ENCODE assay signal across 1 cellular context in the genomic region with DNA sequence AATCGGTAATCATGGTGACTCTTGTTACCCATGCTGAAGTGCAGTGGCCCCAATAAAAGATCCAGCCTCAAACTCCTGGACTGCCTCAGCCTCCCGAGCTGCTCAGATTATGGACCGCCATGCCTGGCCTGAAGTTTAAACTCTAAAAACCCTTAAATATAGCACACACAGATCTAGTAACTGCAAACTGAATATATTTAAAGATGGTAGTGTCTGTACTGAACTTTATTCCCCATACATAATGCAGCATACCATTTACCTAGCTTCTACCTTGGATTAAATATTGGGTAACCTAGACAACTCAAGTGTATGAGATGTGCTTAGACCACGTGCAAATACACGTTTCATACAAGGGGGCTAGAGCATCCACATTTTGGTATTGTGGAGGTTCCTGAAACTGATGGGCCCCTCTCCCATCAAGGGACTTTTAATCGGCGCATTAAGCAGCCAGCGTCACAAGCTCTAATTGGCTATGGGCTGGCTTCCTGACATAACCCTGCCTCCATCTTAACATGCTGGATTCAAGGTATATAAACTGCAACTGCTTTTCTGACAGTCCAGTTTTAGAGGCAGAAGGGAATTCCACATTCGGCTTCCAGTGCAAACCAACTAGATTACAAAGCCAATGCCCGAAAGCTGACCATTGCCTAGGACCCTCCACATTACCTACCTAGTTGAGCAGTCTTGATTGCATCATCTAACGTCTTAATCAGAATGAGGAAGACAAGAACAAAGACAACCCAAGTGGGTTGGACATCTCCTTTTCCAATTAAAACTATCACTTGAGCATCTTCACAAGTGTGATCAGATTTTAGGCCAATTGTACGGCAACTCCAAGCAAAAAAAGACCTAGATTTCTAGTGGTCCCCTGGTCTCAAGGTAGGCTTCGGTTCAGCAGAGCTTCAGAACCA.
A peak's percentile ranks its signal among the peaks of the same experiment; 100 is the strongest.
TF ChIP-seq lines count a peak whose summit lies in the region.

No MANE protein-coding gene starts in this region.

TF ChIP-seq in K562, 482 proteins besides CTCF, POLR2A, EP300 and RAD21 (continued from another document and continues in another):
- TF ChIP-seq, protein P1, sequence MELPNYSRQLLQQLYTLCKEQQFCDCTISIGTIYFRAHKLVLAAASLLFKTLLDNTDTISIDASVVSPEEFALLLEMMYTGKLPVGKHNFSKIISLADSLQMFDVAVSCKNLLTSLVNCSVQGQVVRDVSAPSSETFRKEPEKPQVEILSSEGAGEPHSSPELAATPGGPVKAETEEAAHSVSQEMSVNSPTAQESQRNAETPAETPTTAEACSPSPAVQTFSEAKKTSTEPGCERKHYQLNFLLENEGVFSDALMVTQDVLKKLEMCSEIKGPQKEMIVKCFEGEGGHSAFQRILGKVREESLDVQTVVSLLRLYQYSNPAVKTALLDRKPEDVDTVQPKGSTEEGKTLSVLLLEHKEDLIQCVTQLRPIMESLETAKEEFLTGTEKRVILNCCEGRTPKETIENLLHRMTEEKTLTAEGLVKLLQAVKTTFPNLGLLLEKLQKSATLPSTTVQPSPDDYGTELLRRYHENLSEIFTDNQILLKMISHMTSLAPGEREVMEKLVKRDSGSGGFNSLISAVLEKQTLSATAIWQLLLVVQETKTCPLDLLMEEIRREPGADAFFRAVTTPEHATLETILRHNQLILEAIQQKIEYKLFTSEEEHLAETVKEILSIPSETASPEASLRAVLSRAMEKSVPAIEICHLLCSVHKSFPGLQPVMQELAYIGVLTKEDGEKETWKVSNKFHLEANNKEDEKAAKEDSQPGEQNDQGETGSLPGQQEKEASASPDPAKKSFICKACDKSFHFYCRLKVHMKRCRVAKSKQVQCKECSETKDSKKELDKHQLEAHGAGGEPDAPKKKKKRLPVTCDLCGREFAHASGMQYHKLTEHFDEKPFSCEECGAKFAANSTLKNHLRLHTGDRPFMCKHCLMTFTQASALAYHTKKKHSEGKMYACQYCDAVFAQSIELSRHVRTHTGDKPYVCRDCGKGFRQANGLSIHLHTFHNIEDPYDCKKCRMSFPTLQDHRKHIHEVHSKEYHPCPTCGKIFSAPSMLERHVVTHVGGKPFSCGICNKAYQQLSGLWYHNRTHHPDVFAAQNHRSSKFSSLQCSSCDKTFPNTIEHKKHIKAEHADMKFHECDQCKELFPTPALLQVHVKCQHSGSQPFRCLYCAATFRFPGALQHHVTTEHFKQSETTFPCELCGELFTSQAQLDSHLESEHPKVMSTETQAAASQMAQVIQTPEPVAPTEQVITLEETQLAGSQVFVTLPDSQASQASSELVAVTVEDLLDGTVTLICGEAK (IDR thresholded peaks at IDR 0.05) = no peak
- TF ChIP-seq, protein P1 (CRISPR knock-in tag; IDR thresholded peaks at IDR 0.05) = no peak
- TF ChIP-seq ZNF436 (CRISPR knock-in tag; IDR thresholded peaks at IDR 0.05) (0 out of 2 replicates have a peak, but pooled peaks have one; percentile 23), SMAD1 (IDR thresholded peaks at IDR 0.05; ENCODE audit: low read depth, low read length, partially characterized antibody) (peak; percentile 40), CHCHD3 (CRISPR knock-in tag; IDR thresholded peaks at IDR 0.05) (no peak), TAF9B (IDR thresholded peaks at IDR 0.05; ENCODE audit: partially characterized antibody) (no peak), ZNF707 (CRISPR knock-in tag; conservative IDR thresholded peaks at IDR 0.05) (no peak), MAFG (tag; conservative IDR thresholded peaks at IDR 0.05) (no peak), POLR2AphosphoS2 (IDR thresholded peaks at IDR 0.05; ENCODE audit: low read length) (peak; percentile 98), ZNF77 (CRISPR knock-in tag; IDR thresholded peaks at IDR 0.05) (peak; percentile 62; the same call in 1 of the 2 replicates), MAFK (IDR thresholded peaks at IDR 0.05; ENCODE audit: low read length) (no peak), ZNF780A (CRISPR knock-in tag; IDR thresholded peaks at IDR 0.05) (no peak), ZNF778 (CRISPR knock-in tag; IDR thresholded peaks at IDR 0.05) (no peak), TAF7 (tag; IDR thresholded peaks at IDR 0.05) (no peak), MYC (IDR thresholded peaks at IDR 0.05; ENCODE audit: low read depth, low read length) (peak; percentile 12; the same call in 1 of the 2 replicates), MYC (CRISPR knock-in tag; IDR thresholded peaks at IDR 0.05; ENCODE audit: borderline replicate concordance, low read depth) (no peak), TAF15 (IDR thresholded peaks at IDR 0.05; ENCODE audit: low read depth, low read length) (no peak), TCFL5 (CRISPR knock-in tag; conservative IDR thresholded peaks at IDR 0.05) (no peak), ILK (tag; IDR thresholded peaks at IDR 0.05; ENCODE audit: borderline replicate concordance, low read depth) (no peak)
- TF ChIP-seq, protein P2, sequence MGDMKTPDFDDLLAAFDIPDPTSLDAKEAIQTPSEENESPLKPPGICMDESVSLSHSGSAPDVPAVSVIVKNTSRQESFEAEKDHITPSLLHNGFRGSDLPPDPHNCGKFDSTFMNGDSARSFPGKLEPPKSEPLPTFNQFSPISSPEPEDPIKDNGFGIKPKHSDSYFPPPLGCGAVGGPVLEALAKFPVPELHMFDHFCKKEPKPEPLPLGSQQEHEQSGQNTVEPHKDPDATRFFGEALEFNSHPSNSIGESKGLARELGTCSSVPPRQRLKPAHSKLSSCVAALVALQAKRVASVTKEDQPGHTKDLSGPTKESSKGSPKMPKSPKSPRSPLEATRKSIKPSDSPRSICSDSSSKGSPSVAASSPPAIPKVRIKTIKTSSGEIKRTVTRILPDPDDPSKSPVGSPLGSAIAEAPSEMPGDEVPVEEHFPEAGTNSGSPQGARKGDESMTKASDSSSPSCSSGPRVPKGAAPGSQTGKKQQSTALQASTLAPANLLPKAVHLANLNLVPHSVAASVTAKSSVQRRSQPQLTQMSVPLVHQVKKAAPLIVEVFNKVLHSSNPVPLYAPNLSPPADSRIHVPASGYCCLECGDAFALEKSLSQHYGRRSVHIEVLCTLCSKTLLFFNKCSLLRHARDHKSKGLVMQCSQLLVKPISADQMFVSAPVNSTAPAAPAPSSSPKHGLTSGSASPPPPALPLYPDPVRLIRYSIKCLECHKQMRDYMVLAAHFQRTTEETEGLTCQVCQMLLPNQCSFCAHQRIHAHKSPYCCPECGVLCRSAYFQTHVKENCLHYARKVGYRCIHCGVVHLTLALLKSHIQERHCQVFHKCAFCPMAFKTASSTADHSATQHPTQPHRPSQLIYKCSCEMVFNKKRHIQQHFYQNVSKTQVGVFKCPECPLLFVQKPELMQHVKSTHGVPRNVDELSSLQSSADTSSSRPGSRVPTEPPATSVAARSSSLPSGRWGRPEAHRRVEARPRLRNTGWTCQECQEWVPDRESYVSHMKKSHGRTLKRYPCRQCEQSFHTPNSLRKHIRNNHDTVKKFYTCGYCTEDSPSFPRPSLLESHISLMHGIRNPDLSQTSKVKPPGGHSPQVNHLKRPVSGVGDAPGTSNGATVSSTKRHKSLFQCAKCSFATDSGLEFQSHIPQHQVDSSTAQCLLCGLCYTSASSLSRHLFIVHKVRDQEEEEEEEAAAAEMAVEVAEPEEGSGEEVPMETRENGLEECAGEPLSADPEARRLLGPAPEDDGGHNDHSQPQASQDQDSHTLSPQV (IDR thresholded peaks at IDR 0.05) = peak; percentile 41; the same call in 1 of the 2 replicates
- TF ChIP-seq, protein P3, sequence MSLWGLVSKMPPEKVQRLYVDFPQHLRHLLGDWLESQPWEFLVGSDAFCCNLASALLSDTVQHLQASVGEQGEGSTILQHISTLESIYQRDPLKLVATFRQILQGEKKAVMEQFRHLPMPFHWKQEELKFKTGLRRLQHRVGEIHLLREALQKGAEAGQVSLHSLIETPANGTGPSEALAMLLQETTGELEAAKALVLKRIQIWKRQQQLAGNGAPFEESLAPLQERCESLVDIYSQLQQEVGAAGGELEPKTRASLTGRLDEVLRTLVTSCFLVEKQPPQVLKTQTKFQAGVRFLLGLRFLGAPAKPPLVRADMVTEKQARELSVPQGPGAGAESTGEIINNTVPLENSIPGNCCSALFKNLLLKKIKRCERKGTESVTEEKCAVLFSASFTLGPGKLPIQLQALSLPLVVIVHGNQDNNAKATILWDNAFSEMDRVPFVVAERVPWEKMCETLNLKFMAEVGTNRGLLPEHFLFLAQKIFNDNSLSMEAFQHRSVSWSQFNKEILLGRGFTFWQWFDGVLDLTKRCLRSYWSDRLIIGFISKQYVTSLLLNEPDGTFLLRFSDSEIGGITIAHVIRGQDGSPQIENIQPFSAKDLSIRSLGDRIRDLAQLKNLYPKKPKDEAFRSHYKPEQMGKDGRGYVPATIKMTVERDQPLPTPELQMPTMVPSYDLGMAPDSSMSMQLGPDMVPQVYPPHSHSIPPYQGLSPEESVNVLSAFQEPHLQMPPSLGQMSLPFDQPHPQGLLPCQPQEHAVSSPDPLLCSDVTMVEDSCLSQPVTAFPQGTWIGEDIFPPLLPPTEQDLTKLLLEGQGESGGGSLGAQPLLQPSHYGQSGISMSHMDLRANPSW (CRISPR knock-in tag; IDR thresholded peaks at IDR 0.05) = no peak
- TF ChIP-seq, protein P4, sequence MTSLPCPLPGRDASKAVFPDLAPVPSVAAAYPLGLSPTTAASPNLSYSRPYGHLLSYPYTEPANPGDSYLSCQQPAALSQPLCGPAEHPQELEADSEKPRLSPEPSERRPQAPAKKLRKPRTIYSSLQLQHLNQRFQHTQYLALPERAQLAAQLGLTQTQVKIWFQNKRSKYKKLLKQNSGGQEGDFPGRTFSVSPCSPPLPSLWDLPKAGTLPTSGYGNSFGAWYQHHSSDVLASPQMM (CRISPR knock-in tag; IDR thresholded peaks at IDR 0.05) = peak; percentile 12; the same call in 1 of the 2 replicates
- TF ChIP-seq, protein P5, sequence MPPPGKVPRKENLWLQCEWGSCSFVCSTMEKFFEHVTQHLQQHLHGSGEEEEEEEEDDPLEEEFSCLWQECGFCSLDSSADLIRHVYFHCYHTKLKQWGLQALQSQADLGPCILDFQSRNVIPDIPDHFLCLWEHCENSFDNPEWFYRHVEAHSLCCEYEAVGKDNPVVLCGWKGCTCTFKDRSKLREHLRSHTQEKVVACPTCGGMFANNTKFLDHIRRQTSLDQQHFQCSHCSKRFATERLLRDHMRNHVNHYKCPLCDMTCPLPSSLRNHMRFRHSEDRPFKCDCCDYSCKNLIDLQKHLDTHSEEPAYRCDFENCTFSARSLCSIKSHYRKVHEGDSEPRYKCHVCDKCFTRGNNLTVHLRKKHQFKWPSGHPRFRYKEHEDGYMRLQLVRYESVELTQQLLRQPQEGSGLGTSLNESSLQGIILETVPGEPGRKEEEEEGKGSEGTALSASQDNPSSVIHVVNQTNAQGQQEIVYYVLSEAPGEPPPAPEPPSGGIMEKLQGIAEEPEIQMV (tag; conservative IDR thresholded peaks at IDR 0.05; ENCODE audit: low read depth) = no peak
- TF ChIP-seq, protein P6, sequence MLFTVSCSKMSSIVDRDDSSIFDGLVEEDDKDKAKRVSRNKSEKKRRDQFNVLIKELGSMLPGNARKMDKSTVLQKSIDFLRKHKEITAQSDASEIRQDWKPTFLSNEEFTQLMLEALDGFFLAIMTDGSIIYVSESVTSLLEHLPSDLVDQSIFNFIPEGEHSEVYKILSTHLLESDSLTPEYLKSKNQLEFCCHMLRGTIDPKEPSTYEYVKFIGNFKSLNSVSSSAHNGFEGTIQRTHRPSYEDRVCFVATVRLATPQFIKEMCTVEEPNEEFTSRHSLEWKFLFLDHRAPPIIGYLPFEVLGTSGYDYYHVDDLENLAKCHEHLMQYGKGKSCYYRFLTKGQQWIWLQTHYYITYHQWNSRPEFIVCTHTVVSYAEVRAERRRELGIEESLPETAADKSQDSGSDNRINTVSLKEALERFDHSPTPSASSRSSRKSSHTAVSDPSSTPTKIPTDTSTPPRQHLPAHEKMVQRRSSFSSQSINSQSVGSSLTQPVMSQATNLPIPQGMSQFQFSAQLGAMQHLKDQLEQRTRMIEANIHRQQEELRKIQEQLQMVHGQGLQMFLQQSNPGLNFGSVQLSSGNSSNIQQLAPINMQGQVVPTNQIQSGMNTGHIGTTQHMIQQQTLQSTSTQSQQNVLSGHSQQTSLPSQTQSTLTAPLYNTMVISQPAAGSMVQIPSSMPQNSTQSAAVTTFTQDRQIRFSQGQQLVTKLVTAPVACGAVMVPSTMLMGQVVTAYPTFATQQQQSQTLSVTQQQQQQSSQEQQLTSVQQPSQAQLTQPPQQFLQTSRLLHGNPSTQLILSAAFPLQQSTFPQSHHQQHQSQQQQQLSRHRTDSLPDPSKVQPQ (CRISPR knock-in tag; IDR thresholded peaks at IDR 0.05; ENCODE audit: borderline replicate concordance) = no peak
